Comparison of ENCODE assay signal across 12 cellular contexts in genomic region chr1:230155021-230155420, GRCh38.
"Had no signal": no experiment of that assay in that cellular context is flagged by ENCODE, and none has a peak within 500 bp of the region (broad histone marks: within the 10 kb centered on the region; RNA-seq: fewer than 3 reads in every experiment).

No MANE protein-coding gene starts in this region.

- DNase-seq: activated CD8-positive, alpha-beta memory T cell treated with anti-CD3 and anti-CD28 coated beads, Interleukin-2, amount 50 U/mL, for 48 hours; activated CD8-positive, alpha-beta T cell treated with anti-CD3 and anti-CD28 coated beads for 36 hours; activated naive CD4-positive, alpha-beta T cell; caudate nucleus; colonic mucosa; kidney; midbrain; stimulated activated CD4-positive, alpha-beta T cell treated with anti-CD3 and anti-CD28 coated beads, Interleukin-2, amount 100 ng/mL, for 48 hours; stimulated activated naive CD4-positive, alpha-beta T cell treated with Interleukin-2 at 50 U/mL for 16 hours had no signal

- ATAC-seq: activated CD4-positive, CD25-positive, alpha-beta regulatory T cell treated with anti-CD3 and anti-CD28 coated beads, Interleukin-2, amount 50 U/mL, for 24 hours; activated CD8-positive, alpha-beta T cell treated with anti-CD3 and anti-CD28 coated beads for 36 hours had no signal

- H3K4me3 ChIP-seq: ascending aorta, colonic mucosa, thoracic aorta had no signal

- H3K9me3 ChIP-seq: ascending aorta, colonic mucosa, thoracic aorta had no signal

- H3K27me3 ChIP-seq: ascending aorta, colonic mucosa had no signal

- H3K27ac ChIP-seq: ascending aorta, colonic mucosa, thoracic aorta had no signal

- H3K36me3 ChIP-seq: ascending aorta, colonic mucosa, thoracic aorta had no signal
